Comparison of ENCODE assay signal across 1 cellular context in genomic region chr3:58332575-58333179, GRCh38.
A peak's percentile ranks its signal among the peaks of the same experiment; 100 is the strongest.
TF ChIP-seq lines count a peak whose summit lies in the region.

Gene PXK (plus strand): TSS chr3:58332892. CDS start chr3:58332989, 97 bp downstream.

TF ChIP-seq in HepG2, 621 proteins besides CTCF, POLR2A, EP300 and RAD21 (continued from another document and continues in another):
- TF ChIP-seq ZXDC (CRISPR knock-in tag; IDR thresholded peaks at IDR 0.05) = peak; percentile 50; the same call in 1 of the 2 replicates
- no peak for TF ChIP-seq HNF1A (IDR thresholded peaks at IDR 0.05; ENCODE audit: low read depth)
- 0 out of 2 replicates have a peak, but pooled peaks have one; percentile 29 for TF ChIP-seq HNF1A (CRISPR knock-in tag; IDR thresholded peaks at IDR 0.05; ENCODE audit: borderline replicate concordance)
- TF ChIP-seq TOPORS (CRISPR knock-in tag; IDR thresholded peaks at IDR 0.05) = no peak
- TF ChIP-seq TEF (CRISPR knock-in tag; IDR thresholded peaks at IDR 0.05) = no peak
- TF ChIP-seq ZNF441 (CRISPR knock-in tag; IDR thresholded peaks at IDR 0.05; ENCODE audit: borderline replicate concordance) = 0 out of 2 replicates have a peak, but pooled peaks have one; percentile 71
- peak; percentile 59; the same call in 1 of the 2 replicates for TF ChIP-seq CENPT (CRISPR knock-in tag; IDR thresholded peaks at IDR 0.05; ENCODE audit: low read depth)
- TF ChIP-seq NONO (IDR thresholded peaks at IDR 0.05) = no peak
- TF ChIP-seq NONO (CRISPR knock-in tag; conservative IDR thresholded peaks at IDR 0.05) = peak; percentile 78
- no peak for TF ChIP-seq NFKB2 (CRISPR knock-in tag; IDR thresholded peaks at IDR 0.05; ENCODE audit: borderline replicate concordance)
- peak; percentile 71; the same call in 2 of the 3 replicates for TF ChIP-seq MXI1 (IDR thresholded peaks at IDR 0.05; ENCODE audit: borderline replicate concordance, low read depth, low read length)
- TF ChIP-seq SOX5 (CRISPR knock-in tag; IDR thresholded peaks at IDR 0.05; ENCODE audit: borderline replicate concordance) = peak; percentile 23; the same call in 1 of the 2 replicates
- peak; percentile 74 for TF ChIP-seq FOXA3 (CRISPR knock-in tag; IDR thresholded peaks at IDR 0.05)
- TF ChIP-seq CEBPZ (IDR thresholded peaks at IDR 0.05; ENCODE audit: low read length) = no peak
- TF ChIP-seq ZBTB3 (CRISPR knock-in tag; IDR thresholded peaks at IDR 0.05; ENCODE audit: borderline replicate concordance, low read depth) = peak; percentile 29; the same call in 1 of the 2 replicates
- TF ChIP-seq ZNF143 (CRISPR knock-in tag; IDR thresholded peaks at IDR 0.05) = no peak
- TF ChIP-seq, protein P1, sequence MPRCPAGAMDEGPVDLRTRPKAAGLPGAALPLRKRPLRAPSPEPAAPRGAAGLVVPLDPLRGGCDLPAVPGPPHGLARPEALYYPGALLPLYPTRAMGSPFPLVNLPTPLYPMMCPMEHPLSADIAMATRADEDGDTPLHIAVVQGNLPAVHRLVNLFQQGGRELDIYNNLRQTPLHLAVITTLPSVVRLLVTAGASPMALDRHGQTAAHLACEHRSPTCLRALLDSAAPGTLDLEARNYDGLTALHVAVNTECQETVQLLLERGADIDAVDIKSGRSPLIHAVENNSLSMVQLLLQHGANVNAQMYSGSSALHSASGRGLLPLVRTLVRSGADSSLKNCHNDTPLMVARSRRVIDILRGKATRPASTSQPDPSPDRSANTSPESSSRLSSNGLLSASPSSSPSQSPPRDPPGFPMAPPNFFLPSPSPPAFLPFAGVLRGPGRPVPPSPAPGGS (CRISPR knock-in tag; IDR thresholded peaks at IDR 0.05) = peak; percentile 97
- no peak for TF ChIP-seq SATB2 (CRISPR knock-in tag; IDR thresholded peaks at IDR 0.05)
- 0 out of 2 replicates have a peak, but pooled peaks have one; percentile 57 for TF ChIP-seq HDAC2 (CRISPR knock-in tag; IDR thresholded peaks at IDR 0.05)
- peak; percentile 66; the same call in 1 of the 2 replicates for TF ChIP-seq ZNF331 (CRISPR knock-in tag; IDR thresholded peaks at IDR 0.05)
- TF ChIP-seq JUND (CRISPR knock-in tag; IDR thresholded peaks at IDR 0.05) = no peak
- peak; percentile 81 for TF ChIP-seq HOXA3 (CRISPR knock-in tag; IDR thresholded peaks at IDR 0.05)
- no peak for TF ChIP-seq ZBTB37 (CRISPR knock-in tag; IDR thresholded peaks at IDR 0.05)
- peak; percentile 69; the same call in 1 of the 2 replicates for TF ChIP-seq KDM3A (CRISPR knock-in tag; IDR thresholded peaks at IDR 0.05; ENCODE audit: low read depth)
- TF ChIP-seq TAF1 (CRISPR knock-in tag; IDR thresholded peaks at IDR 0.05) = peak; percentile 34; the same call in 1 of the 2 replicates
- TF ChIP-seq MYC (CRISPR knock-in tag; IDR thresholded peaks at IDR 0.05; ENCODE audit: borderline replicate concordance) = peak; percentile 75
- peak; percentile 20; the same call in 1 of the 2 replicates for TF ChIP-seq FOXP4 (CRISPR knock-in tag; IDR thresholded peaks at IDR 0.05)
- TF ChIP-seq GABPB1 (CRISPR knock-in tag; IDR thresholded peaks at IDR 0.05) = peak; percentile 67
- TF ChIP-seq KMT2B (CRISPR knock-in tag; IDR thresholded peaks at IDR 0.05) = no peak
- TF ChIP-seq RARA (CRISPR knock-in tag; IDR thresholded peaks at IDR 0.05) = 0 out of 2 replicates have a peak, but pooled peaks have one; percentile 19
- TF ChIP-seq ZNF563 (CRISPR knock-in tag; IDR thresholded peaks at IDR 0.05) = peak; percentile 74; the same call in 1 of the 2 replicates
- TF ChIP-seq ZNF83 (CRISPR knock-in tag; IDR thresholded peaks at IDR 0.05; ENCODE audit: borderline replicate concordance) = 0 out of 2 replicates have a peak, but pooled peaks have one; percentile 34
- no peak for TF ChIP-seq ZNF569 (CRISPR knock-in tag; IDR thresholded peaks at IDR 0.05; ENCODE audit: borderline replicate concordance)
- TF ChIP-seq NR2F6 (IDR thresholded peaks at IDR 0.05) = no peak
- TF ChIP-seq NR2F6 (CRISPR knock-in tag; IDR thresholded peaks at IDR 0.05) = 0 out of 2 replicates have a peak, but pooled peaks have one; percentile 19
- TF ChIP-seq MED1 (CRISPR knock-in tag; IDR thresholded peaks at IDR 0.05) = peak; percentile 50; the same call in 1 of the 2 replicates
- no peak for TF ChIP-seq ZNF280B (CRISPR knock-in tag; IDR thresholded peaks at IDR 0.05; ENCODE audit: borderline replicate concordance)
- TF ChIP-seq ATAD3A (CRISPR knock-in tag; IDR thresholded peaks at IDR 0.05) = no peak
